In genomic region chr2:190997516-190998113, GRCh38 we compare ENCODE assay signal across 23 cellular contexts. TPM values are rescaled to one million over a fixed set of nuclear protein-coding genes. Genes with fewer than 3 reads are reported as not detected.
A peak's percentile ranks its signal among the peaks of the same experiment; 100 is the strongest.
DNase-seq lines count a peak whose midpoint lies in the region; ATAC-seq and TF ChIP-seq lines count a peak whose summit lies in the region.
"Had no signal": no experiment of that assay in that cellular context is flagged by ENCODE, and none has a peak within 500 bp of the region (broad histone marks: within the 10 kb centered on the region; RNA-seq: fewer than 3 reads in every experiment).

No MANE protein-coding gene starts in this region.

- no peak overlapping the region for H3K4me3 Mint-ChIP-seq in activated naive CD8-positive, alpha-beta T cell
- H3K4me3 Mint-ChIP-seq in activated naive CD8-positive, alpha-beta T cell treated with anti-CD3 and anti-CD28 coated beads for 36 hours, result no peak overlapping the region
- no peak overlapping the region for H3K4me3 Mint-ChIP-seq in activated CD8-positive, alpha-beta T cell treated with anti-CD3 and anti-CD28 coated beads for 36 hours
- H3K4me3 Mint-ChIP-seq in memory B cell (no peak overlapping the region), neural progenitor cell (no peak overlapping the region)
- H3K4me3 Mint-ChIP-seq: naive B cell had no signal

- H3K27me3 Mint-ChIP-seq in activated naive CD8-positive, alpha-beta T cell, result no peaks in the 10 kb centered on the region
- H3K27me3 Mint-ChIP-seq in activated naive CD8-positive, alpha-beta T cell treated with anti-CD3 and anti-CD28 coated beads for 36 hours, result no peaks in the 10 kb centered on the region
- H3K27me3 Mint-ChIP-seq in activated CD8-positive, alpha-beta T cell treated with anti-CD3 and anti-CD28 coated beads for 36 hours, result no peaks in the 10 kb centered on the region
- H3K27me3 Mint-ChIP-seq in memory B cell, result no peaks in the 10 kb centered on the region
- no peaks in the 10 kb centered on the region for H3K27me3 Mint-ChIP-seq in neural progenitor cell (ENCODE audit: insufficient read depth, low read depth)
- H3K27me3 Mint-ChIP-seq: naive B cell had no signal

- H3K79me2 ChIP-seq in neural progenitor cell (ENCODE audit: low read depth), result no peaks in the 10 kb centered on the region

- H3K27ac ChIP-seq in neural progenitor cell, result no peak overlapping the region

- no peaks in the 10 kb centered on the region for H3K9me3 ChIP-seq in neural progenitor cell (ENCODE audit: low read depth)
- H3K9me3 ChIP-seq: esophagus muscularis mucosa, transverse colon had no signal

- H3K4me2 ChIP-seq in neural progenitor cell, result no peak overlapping the region

- POLR2A ChIA-PET in activated CD8-positive, alpha-beta T cell treated with anti-CD3 and anti-CD28 coated beads for 36 hours (lab: Charles Lee), result interaction anchor here (0.8 to 13.6 kb wide), 9 partner anchors 10 to 153 kb away, joined by 3 to 144 read pairs (median 5); partner anchors contain the start of gene STAT1

- TF ChIP-seq CTCF in activated CD8-positive, alpha-beta T cell treated with anti-CD3 and anti-CD28 coated beads for 36 hours (IDR thresholded peaks at IDR 0.05), result no peak
- no peak for TF ChIP-seq CTCF in neural progenitor cell (IDR thresholded peaks at IDR 0.05)

- H3K9me3 Mint-ChIP-seq in activated naive CD8-positive, alpha-beta T cell (ENCODE audit: low read depth), result peaks cover 4% of the 10 kb centered on the region
- peaks cover 20% of the 10 kb centered on the region for H3K9me3 Mint-ChIP-seq in activated naive CD8-positive, alpha-beta T cell treated with anti-CD3 and anti-CD28 coated beads for 36 hours
- peaks cover 12% of the 10 kb centered on the region for H3K9me3 Mint-ChIP-seq in activated CD8-positive, alpha-beta T cell treated with anti-CD3 and anti-CD28 coated beads for 36 hours
- H3K9me3 Mint-ChIP-seq in memory B cell, result no peaks in the 10 kb centered on the region
- no peaks in the 10 kb centered on the region for H3K9me3 Mint-ChIP-seq in neural progenitor cell

- peaks cover 70% of the 10 kb centered on the region for H3K4me1 Mint-ChIP-seq in activated naive CD8-positive, alpha-beta T cell (ENCODE audit: low read depth)
- peaks cover 55% of the 10 kb centered on the region for H3K4me1 Mint-ChIP-seq in activated naive CD8-positive, alpha-beta T cell treated with anti-CD3 and anti-CD28 coated beads for 36 hours
- peaks cover 62% of the 10 kb centered on the region for H3K4me1 Mint-ChIP-seq in activated CD8-positive, alpha-beta T cell treated with anti-CD3 and anti-CD28 coated beads for 36 hours (ENCODE audit: low read depth)
- H3K4me1 Mint-ChIP-seq in memory B cell, result peaks cover 5% of the 10 kb centered on the region
- no peaks in the 10 kb centered on the region for H3K4me1 Mint-ChIP-seq in neural progenitor cell

- ATAC-seq in activated CD8-positive, alpha-beta T cell treated with anti-CD3 and anti-CD28 coated beads for 36 hours, result no peak
- no peak for ATAC-seq in memory B cell (ENCODE audit: low read depth)
- no peak for ATAC-seq in GM21360 (IDR thresholded peaks at IDR 0.05; ENCODE audit: unreplicated experiment)

- H3K4me3 ChIP-seq in neural progenitor cell, result no peak overlapping the region
- H3K4me3 ChIP-seq: esophagus muscularis mucosa, transverse colon had no signal

- peak overlapping the region; percentile 83 for H3K27ac Mint-ChIP-seq in activated naive CD8-positive, alpha-beta T cell
- no peak overlapping the region for H3K27ac Mint-ChIP-seq in activated naive CD8-positive, alpha-beta T cell treated with anti-CD3 and anti-CD28 coated beads for 36 hours
- H3K27ac Mint-ChIP-seq in activated CD8-positive, alpha-beta T cell treated with anti-CD3 and anti-CD28 coated beads for 36 hours, result peak overlapping the region; percentile 65
- H3K27ac Mint-ChIP-seq in memory B cell (peak overlapping the region; percentile 53), neural progenitor cell (no peak overlapping the region)

- CTCF ChIA-PET in activated CD8-positive, alpha-beta T cell treated with anti-CD3 and anti-CD28 coated beads for 36 hours (lab: Charles Lee), result interaction anchor here (1.0 to 2.4 kb wide), 4 partner anchors 9 to 54 kb away, joined by 3 to 8 read pairs (median 6); no protein-coding TSS in a partner anchor

- no peaks in the 10 kb centered on the region for H3K27me3 ChIP-seq in neural progenitor cell
- H3K27me3 ChIP-seq: esophagus muscularis mucosa, transverse colon had no signal

- no peak overlapping the region for H2AFZ ChIP-seq in neural progenitor cell (replicated peaks)

- H3K36me3 Mint-ChIP-seq in activated naive CD8-positive, alpha-beta T cell, result peaks cover 44% of the 10 kb centered on the region
- peaks cover 83% of the 10 kb centered on the region for H3K36me3 Mint-ChIP-seq in activated naive CD8-positive, alpha-beta T cell treated with anti-CD3 and anti-CD28 coated beads for 36 hours
- H3K36me3 Mint-ChIP-seq in activated CD8-positive, alpha-beta T cell treated with anti-CD3 and anti-CD28 coated beads for 36 hours (ENCODE audit: low read depth), result peaks cover 89% of the 10 kb centered on the region
- peaks cover 61% of the 10 kb centered on the region for H3K36me3 Mint-ChIP-seq in memory B cell
- peaks cover 46% of the 10 kb centered on the region for H3K36me3 Mint-ChIP-seq in neural progenitor cell

- H3K36me3 ChIP-seq in neural progenitor cell, result peaks cover 10% of the 10 kb centered on the region

- intact Hi-C loops in activated CD8-positive, alpha-beta T cell treated with anti-CD3 and anti-CD28 coated beads for 36 hours (cut with micrococcal nuclease), result no loop called here

- DNase-seq in activated naive CD8-positive, alpha-beta T cell treated with anti-CD3 and anti-CD28 coated beads for 36 hours, result no peak
- no peak for DNase-seq in activated CD8-positive, alpha-beta T cell treated with anti-CD3 and anti-CD28 coated beads for 36 hours
- DNase-seq in memory B cell (ENCODE audit: low spot score in 2 of 2) (no peak), neural progenitor cell (ENCODE audit: low spot score) (no peak), retina (no peak)
- DNase-seq: activated effector memory CD4-positive, alpha-beta T cell treated with Interleukin-2 at 50 U/mL for 16 hours; cerebellar nuclear complex; effector CD4-positive, alpha-beta T cell; HCEC 1CT; KBM-7; kidney glomerular epithelial cell; mammary epithelial cell; naive B cell; NCI-H1694 treated with DMSO at 0.1 percent for 48 hours; NCI-H774; posterior cingulate gyrus; Right ventricle myocardium superior; stimulated activated CD4-positive, alpha-beta T cell treated with anti-CD3 and anti-CD28 coated beads, Interleukin-1b, Interleukin-23, amount 100 ng/mL, for 48 hours; stimulated activated naive CD4-positive, alpha-beta T cell treated with Interleukin-2 at 50 U/mL for 16 hours; transverse colon had no signal

- H3F3A ChIP-seq in neural progenitor cell (ENCODE audit: low read depth), result no peaks in the 10 kb centered on the region

- H4K20me1 ChIP-seq in neural progenitor cell (ENCODE audit: low read depth), result no peaks in the 10 kb centered on the region

- no peak overlapping the region for H3K9ac ChIP-seq in neural progenitor cell

- no peaks in the 10 kb centered on the region for H3K4me1 ChIP-seq in neural progenitor cell

RNA-seq across cellular contexts. Expression of gene STAT1, which starts 16.4 kb away (rescaled TPM):
- total RNA-seq in activated naive CD8-positive, alpha-beta T cell treated with anti-CD3 and anti-CD28 coated beads for 36 hours, result 100 to 1,000 TPM; 383 to 389 TPM
- 100 to 1,000 TPM; 293 to 311 TPM for total RNA-seq in activated CD8-positive, alpha-beta T cell treated with anti-CD3 and anti-CD28 coated beads for 36 hours
- total RNA-seq in neural progenitor cell (ENCODE audit: low replicate concordance), result 52.5 and 61.7 TPM in 2 replicates

Comparison
In these comparisons a context has a peak if more than half of its experiments do, and no peak if none do; other contexts are left out.
1. H3K27ac Mint-ChIP-seq: peak in activated naive CD8-positive, alpha-beta T cell (single experiment), activated CD8-positive, alpha-beta T cell treated with anti-CD3 and anti-CD28 coated beads for 36 hours (single experiment) and memory B cell (single experiment); none in activated naive CD8-positive, alpha-beta T cell treated with anti-CD3 and anti-CD28 coated beads for 36 hours (single experiment) and neural progenitor cell (single experiment).